In the genomic region with DNA sequence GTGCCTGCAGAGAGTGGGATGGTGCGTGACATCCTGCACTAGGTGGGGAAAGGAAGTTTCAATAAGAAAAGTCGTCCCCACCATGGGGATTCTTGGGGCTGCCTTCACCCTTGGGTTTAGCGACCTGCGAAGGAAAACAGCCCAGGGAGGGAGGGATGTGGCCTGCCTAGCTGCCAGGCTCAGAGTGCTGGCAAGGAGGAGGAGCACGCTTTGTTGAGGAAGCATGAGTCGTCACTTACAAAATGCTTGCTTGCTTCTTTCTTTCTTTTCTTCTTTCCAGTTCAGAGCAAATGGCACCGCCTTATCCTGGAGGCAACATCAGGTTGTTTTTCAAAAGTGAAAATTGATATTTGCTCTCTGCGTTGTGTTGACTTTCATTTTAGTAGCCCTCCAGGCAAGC, we compare ENCODE assay signal across 16 cellular contexts.
A peak's percentile ranks its signal among the peaks of the same experiment; 100 is the strongest.
DNase-seq lines count a peak whose midpoint lies in the region; ATAC-seq lines count a peak whose summit lies in the region.
"Had no signal": no experiment of that assay in that cellular context is flagged by ENCODE, and none has a peak within 500 bp of the region (broad histone marks: within the 10 kb centered on the region; RNA-seq: fewer than 3 reads in every experiment).

No MANE protein-coding gene starts in this region.

- no peak overlapping the region for H3K4me3 Mint-ChIP-seq in activated CD8-positive, alpha-beta T cell treated with anti-CD3 and anti-CD28 coated beads, Interleukin-2, amount 10 ng/mL, durations not matched to agents 7 days and 5 days

- POLR2A ChIA-PET in activated CD8-positive, alpha-beta T cell treated with anti-CD3 and anti-CD28 coated beads, Interleukin-2, amount 10 ng/mL, durations not matched to agents 7 days and 5 days (lab: Charles Lee) = no interaction called here

- no peak overlapping the region for H3K27ac Mint-ChIP-seq in activated CD8-positive, alpha-beta T cell treated with anti-CD3 and anti-CD28 coated beads, Interleukin-2, amount 10 ng/mL, durations not matched to agents 7 days and 5 days

- H3K4me1 Mint-ChIP-seq in activated CD8-positive, alpha-beta T cell treated with anti-CD3 and anti-CD28 coated beads, Interleukin-2, amount 10 ng/mL, durations not matched to agents 7 days and 5 days (ENCODE audit: low read depth) = no peaks in the 10 kb centered on the region

- H3K27me3 Mint-ChIP-seq in activated CD8-positive, alpha-beta T cell treated with anti-CD3 and anti-CD28 coated beads, Interleukin-2, amount 10 ng/mL, durations not matched to agents 7 days and 5 days (ENCODE audit: low read depth) = peaks cover 9% of the 10 kb centered on the region

- DNase-seq in AG20443 (ENCODE audit: low spot score) = peak; percentile 58
- DNase-seq in M059J (ENCODE audit: low read depth) = peak; percentile 35
- peak; percentile 35 for DNase-seq in astrocyte of the hippocampus (ENCODE audit: low read depth, low spot score)
- DNase-seq in islet precursor cell = peak; percentile 66
- no peak for DNase-seq in NCI-H2196 (lab: John Stamatoyannopoulos, UW; ENCODE audit: unreplicated experiment)
- DNase-seq in activated CD8-positive, alpha-beta T cell treated with anti-CD3 and anti-CD28 coated beads, Interleukin-2, amount 10 ng/mL, durations not matched to agents 7 days and 5 days = no peak
- DNase-seq in cerebellum (ENCODE audit: low spot score) = no peak
- DNase-seq in SHP77 treated with DMSO at 0.1 percent for 48 hours (lab: John Stamatoyannopoulos, UW) = no peak
- DNase-seq: activated CD4-positive, alpha-beta T cell treated with anti-CD3 and anti-CD28 coated beads for 1 hour; Calu3; GDM1; HCEC 1CT; NCI-H146; pancreas; stimulated activated CD4-positive, alpha-beta T cell treated with anti-CD3 and anti-CD28 coated beads, Interleukin-2, amount 100 ng/mL, for 24 hours had no signal

- CTCF ChIA-PET in activated CD8-positive, alpha-beta T cell treated with anti-CD3 and anti-CD28 coated beads, Interleukin-2, amount 10 ng/mL, durations not matched to agents 7 days and 5 days (lab: Charles Lee) = no interaction called here

- no peaks in the 10 kb centered on the region for H3K36me3 Mint-ChIP-seq in activated CD8-positive, alpha-beta T cell treated with anti-CD3 and anti-CD28 coated beads, Interleukin-2, amount 10 ng/mL, durations not matched to agents 7 days and 5 days (ENCODE audit: low read depth)

- no peaks in the 10 kb centered on the region for H3K9me3 Mint-ChIP-seq in activated CD8-positive, alpha-beta T cell treated with anti-CD3 and anti-CD28 coated beads, Interleukin-2, amount 10 ng/mL, durations not matched to agents 7 days and 5 days (ENCODE audit: insufficient read depth)

- no peak for ATAC-seq in activated CD8-positive, alpha-beta T cell treated with anti-CD3 and anti-CD28 coated beads, Interleukin-2, amount 10 ng/mL, durations not matched to agents 7 days and 5 days
- ATAC-seq: gastroesophageal sphincter, pancreas had no signal

Comparison
In these comparisons a context has a peak if more than half of its experiments do, and no peak if none do; other contexts are left out.
1. DNase-seq: peak in AG20443 (single experiment), M059J (single experiment), astrocyte of the hippocampus (single experiment) and islet precursor cell (single experiment); none in NCI-H2196 (single experiment), activated CD8-positive, alpha-beta T cell treated with anti-CD3 and anti-CD28 coated beads, Interleukin-2, amount 10 ng/mL, durations not matched to agents 7 days and 5 days (single experiment), cerebellum (single experiment) and SHP77 treated with DMSO at 0.1 percent for 48 hours (single experiment).